Comparison of ENCODE assay signal across 1 cellular context in genomic region chr22:20092477-20092854, GRCh38.
TF ChIP-seq lines count a peak whose summit lies in the region.

No MANE protein-coding gene starts in this region.

TF ChIP-seq in K562, 482 proteins besides CTCF, POLR2A, EP300 and RAD21:
- peak; percentile 37 for TF ChIP-seq SUPT5H (IDR thresholded peaks at IDR 0.05)
- TF ChIP-seq USF2 (CRISPR knock-in tag; IDR thresholded peaks at IDR 0.05) = no peak
- no peak for TF ChIP-seq ZBTB49 (CRISPR knock-in tag; IDR thresholded peaks at IDR 0.05; ENCODE audit: borderline replicate concordance)
- peak; percentile 3 for TF ChIP-seq SAP30 (IDR thresholded peaks at IDR 0.05; ENCODE audit: borderline replicate concordance, insufficient read depth, low read depth, low read length, poor library complexity, severe bottlenecking)
- no peak for TF ChIP-seq ZEB2 (IDR thresholded peaks at IDR 0.05)
- TF ChIP-seq CHD7 (IDR thresholded peaks at IDR 0.05; ENCODE audit: low read depth, low read length) = peak; percentile 13
- no peak for TF ChIP-seq PHF20 (IDR thresholded peaks at IDR 0.05; ENCODE audit: partially characterized antibody)
